ENCODE assay signal across 21 cellular contexts in the genomic region with DNA sequence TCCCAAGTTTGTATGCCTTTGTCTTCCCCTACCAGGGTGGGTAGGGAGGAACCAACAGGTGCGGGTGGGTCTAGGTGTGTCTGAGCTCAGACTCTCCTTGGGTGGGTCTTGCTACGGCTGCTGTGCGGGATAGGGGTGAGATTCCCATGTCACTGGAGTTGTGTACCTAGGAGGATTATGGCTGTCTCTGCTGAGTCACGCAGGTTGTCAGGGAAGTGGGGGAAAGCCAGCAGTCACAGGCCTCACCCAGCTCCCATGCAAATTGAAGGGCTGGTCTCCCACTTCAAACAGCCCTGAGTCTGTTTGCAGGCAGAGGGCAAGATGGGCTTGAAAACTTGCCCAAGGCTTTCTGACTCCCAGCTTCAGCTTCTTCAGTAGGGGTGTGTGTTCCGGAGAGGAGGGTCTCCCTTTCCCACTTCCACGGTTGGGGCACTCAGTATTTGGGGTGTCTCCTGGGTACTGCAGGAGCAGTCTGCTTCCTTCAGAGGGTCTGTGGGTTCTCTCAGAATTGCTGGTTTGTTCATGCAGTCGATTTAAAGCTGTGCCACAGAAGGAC. TPM values are rescaled to one million over a fixed set of nuclear protein-coding genes. Genes with fewer than 3 reads are reported as not detected.
DNase-seq lines count a peak whose midpoint lies in the region; ATAC-seq, FAIRE-seq and TF ChIP-seq lines count a peak whose summit lies in the region.
"Had no signal": no experiment of that assay in that cellular context is flagged by ENCODE, and none has a peak within 500 bp of the region (broad histone marks: within the 10 kb centered on the region; RNA-seq: fewer than 3 reads in every experiment).

No MANE protein-coding gene starts in this region.

- DNase-seq in DMS53 (lab: John Stamatoyannopoulos, UW) (peak; percentile 81), GM19239 (ENCODE audit: insufficient read length, low spot score) (no peak), smooth muscle cell (lab: John Stamatoyannopoulos, UW; ENCODE audit: unreplicated experiment) (no peak), lower lobe of right lung (no peak), NCI-H69 (lab: John Stamatoyannopoulos, UW) (no peak), activated T-cell treated with anti-CD3 and anti-CD28 coated beads for 4 hours (no peak)
- DNase-seq: CD8-positive, alpha-beta memory T cell; GF-D8; HFFc6; MG63; NCI-H1048; NCI-H1436 treated with DMSO at 0.1 percent for 48 hours; NCI-H2029; NCI-H774 had no signal

- WGBS in esophagus, 2 donors = 74 to 77% methylated on average over 7 of the region's 7 CpGs
- 92% methylated on average over 7 of the region's 7 CpGs for WGBS in smooth muscle cell (ENCODE audit: low lambda C conversion rate)

- intact Hi-C loops in lower lobe of right lung (cut with DNase I) = no loop called here

- H3K36me3 ChIP-seq in esophagus (ENCODE audit: control insufficient read depth in 2 of 2, insufficient read depth in 2 of 2, low read length in 1 of 2) (no peaks in the 10 kb centered on the region), smooth muscle cell (ENCODE audit: low read depth) (no peaks in the 10 kb centered on the region), lower lobe of right lung (no peaks in the 10 kb centered on the region)
- H3K36me3 ChIP-seq: BLaER1 treated with 17β-estradiol and CSF1 and Interleukin-3, amounts not matched to agents 10 nM and 100 nM; MG63 had no signal

- no peaks in the 10 kb centered on the region for H3K79me2 ChIP-seq in smooth muscle cell (ENCODE audit: low read depth)

- H3K9me3 ChIP-seq in esophagus (ENCODE audit: control insufficient read depth in 2 of 2, insufficient read depth in 1 of 2, low read depth in 1 of 2, low read length in 1 of 2) (no peaks in the 10 kb centered on the region), smooth muscle cell (replicated peaks; ENCODE audit: low read depth) (no peaks in the 10 kb centered on the region), lower lobe of right lung (peaks cover 6% of the 10 kb centered on the region)
- H3K9me3 ChIP-seq: MG63 had no signal

- H3K27me3 ChIP-seq in esophagus (ENCODE audit: control insufficient read depth in 1 of 2, insufficient read depth in 2 of 2, low read length in 2 of 2) (no peaks in the 10 kb centered on the region), smooth muscle cell (ENCODE audit: low read depth) (no peaks in the 10 kb centered on the region), lower lobe of right lung (ENCODE audit: low read depth) (peaks cover 5% of the 10 kb centered on the region)
- H3K27me3 ChIP-seq: BLaER1 treated with 17β-estradiol and CSF1 and Interleukin-3, amounts not matched to agents 10 nM and 100 nM had no signal

- H4K20me1 ChIP-seq in smooth muscle cell (ENCODE audit: low read depth) = no peaks in the 10 kb centered on the region
- H4K20me1 ChIP-seq: BLaER1 treated with 17β-estradiol and CSF1 and Interleukin-3, amounts not matched to agents 10 nM and 100 nM had no signal

- H3K27ac ChIP-seq in esophagus (ENCODE audit: low read depth in 2 of 2, low read length in 1 of 2) = peak overlapping the region; percentile 77 to 92
- peak overlapping the region; percentile 11 for H3K27ac ChIP-seq in smooth muscle cell (ENCODE audit: low read depth)
- no peak overlapping the region for H3K27ac ChIP-seq in lower lobe of right lung
- H3K27ac ChIP-seq: BLaER1 treated with 17β-estradiol and CSF1 and Interleukin-3, amounts not matched to agents 10 nM and 100 nM had no signal

- ATAC-seq in lower lobe of right lung = no peak
- ATAC-seq: GM12878, Right ventricle myocardium inferior had no signal

- TF ChIP-seq CTCF in smooth muscle cell (IDR thresholded peaks at IDR 0.05; ENCODE audit: borderline replicate concordance, insufficient read depth, poor library complexity, severe bottlenecking) = no peak
- TF ChIP-seq CTCF in lower lobe of right lung (IDR thresholded peaks at IDR 0.05) = no peak

- no peak overlapping the region for H3K9ac ChIP-seq in smooth muscle cell (ENCODE audit: low read depth)
- H3K9ac ChIP-seq: BLaER1 treated with 17β-estradiol and CSF1 and Interleukin-3, amounts not matched to agents 10 nM and 100 nM had no signal

- H3K4me3 ChIP-seq in esophagus (ENCODE audit: low read depth in 1 of 2, low read length in 2 of 2) (no peak overlapping the region), smooth muscle cell (no peak overlapping the region), lower lobe of right lung (no peak overlapping the region)
- H3K4me3 ChIP-seq: BLaER1 treated with 17β-estradiol and CSF1 and Interleukin-3, amounts not matched to agents 10 nM and 100 nM; GM12878; MG63 had no signal

- H3K4me1 ChIP-seq in esophagus (ENCODE audit: control insufficient read depth in 2 of 2, insufficient read depth in 2 of 2, low read length in 1 of 2) (no peaks in the 10 kb centered on the region), smooth muscle cell (ENCODE audit: low read depth) (no peaks in the 10 kb centered on the region), lower lobe of right lung (no peaks in the 10 kb centered on the region)
- H3K4me1 ChIP-seq: BLaER1 treated with 17β-estradiol and CSF1 and Interleukin-3, amounts not matched to agents 10 nM and 100 nM had no signal

- peak; percentile 44 for FAIRE-seq in GM19239 (lab: Jason Lieb, UNC)
- FAIRE-seq: GM12878, GM18507, H54, RCC 7860 had no signal

- peaks cover 7% of the 10 kb centered on the region for H3F3A ChIP-seq in smooth muscle cell (ENCODE audit: low read depth)

- H3K4me2 ChIP-seq in smooth muscle cell = no peak overlapping the region
- H3K4me2 ChIP-seq: BLaER1 treated with 17β-estradiol and CSF1 and Interleukin-3, amounts not matched to agents 10 nM and 100 nM had no signal

- no peak overlapping the region for H2AFZ ChIP-seq in smooth muscle cell (ENCODE audit: low read depth)

RNA-seq across cellular contexts. Expression of a gene that starts 10.9 kb away (rescaled TPM):
- polyA plus RNA-seq in esophagus (10 to 100 TPM; 37.2 to 40.6 TPM), smooth muscle cell (59.5 and 73.1 TPM in 2 replicates)
- total RNA-seq in smooth muscle cell (138 and 168 TPM in 2 replicates), lower lobe of right lung (56.0 TPM)
